1 cellular context compared by ENCODE assay signal in genomic region chr21:42049578-42050430, GRCh38.
TF ChIP-seq lines count a peak whose summit lies in the region.

No MANE protein-coding gene starts in this region.

TF ChIP-seq in IMR-90, 13 proteins besides CTCF, POLR2A, EP300 and RAD21:
- no peak for TF ChIP-seq NFE2L2 (IDR thresholded peaks at IDR 0.05; ENCODE audit: low read depth, low read length)
- TF ChIP-seq SMC3 (IDR thresholded peaks at IDR 0.05; ENCODE audit: low read depth, low read length) = no peak
- no peak for TF ChIP-seq CEBPB (IDR thresholded peaks at IDR 0.05; ENCODE audit: low read depth, low read length)
- no peak for TF ChIP-seq MAZ (IDR thresholded peaks at IDR 0.05; ENCODE audit: borderline replicate concordance, low read depth, low read length)
- TF ChIP-seq RFX5 (IDR thresholded peaks at IDR 0.05; ENCODE audit: low read depth, low read length) = no peak
- TF ChIP-seq FOS (IDR thresholded peaks at IDR 0.05; ENCODE audit: low read depth, low read length) = no peak
- no peak for TF ChIP-seq MXI1 (IDR thresholded peaks at IDR 0.05; ENCODE audit: borderline replicate concordance, low read depth, low read length)
- TF ChIP-seq MAFK (IDR thresholded peaks at IDR 0.05; ENCODE audit: low read depth, low read length) = no peak
- TF ChIP-seq USF2 (IDR thresholded peaks at IDR 0.05; ENCODE audit: low read depth, low read length) = no peak
- no peak for TF ChIP-seq RCOR1 (IDR thresholded peaks at IDR 0.05; ENCODE audit: insufficient replicate concordance, low read length)
- no peak for TF ChIP-seq BHLHE40 (IDR thresholded peaks at IDR 0.05; ENCODE audit: low read depth, low read length)
- no peak for TF ChIP-seq CHD1 (IDR thresholded peaks at IDR 0.05; ENCODE audit: low read depth, low read length)
- no peak for TF ChIP-seq ELK1 (IDR thresholded peaks at IDR 0.05; ENCODE audit: borderline replicate concordance, low read depth, low read length)
